29 cellular contexts compared by ENCODE assay signal in the genomic region with DNA sequence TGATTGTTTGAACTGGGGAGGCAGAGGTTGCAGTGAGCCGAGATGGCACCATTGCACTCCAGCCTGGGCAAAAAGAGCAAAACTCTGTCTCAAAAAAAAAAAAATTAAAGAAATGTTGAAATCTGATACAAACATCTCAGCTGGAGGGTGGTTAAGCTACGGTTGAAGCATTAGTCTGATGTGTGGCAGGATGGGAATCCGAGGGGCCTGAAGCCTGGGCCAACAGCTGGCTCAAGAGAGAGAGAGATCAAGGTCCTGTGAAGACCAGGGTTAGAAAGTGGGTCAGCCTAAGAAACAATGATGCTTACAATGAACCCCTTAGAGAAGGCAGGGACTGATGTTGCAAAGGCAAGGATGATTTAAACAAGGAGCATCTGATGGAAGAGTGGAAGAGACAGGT.
DNase-seq lines count a peak whose midpoint lies in the region; TF ChIP-seq lines count a peak whose summit lies in the region.
"Had no signal": no experiment of that assay in that cellular context is flagged by ENCODE, and none has a peak within 500 bp of the region (broad histone marks: within the 10 kb centered on the region; RNA-seq: fewer than 3 reads in every experiment).

No MANE protein-coding gene starts in this region.

- intact Hi-C loops in CD14-positive monocyte (cut with micrococcal nuclease) = loop anchor here in 1 of 2 donors (5.0 kb wide), 1 partner anchor 35 kb away; no protein-coding TSS in a partner anchor

- no peaks in the 10 kb centered on the region for H3K79me2 ChIP-seq in osteoblast (ENCODE audit: insufficient read depth, low read length)

- no peaks in the 10 kb centered on the region for H4K20me1 ChIP-seq in osteoblast (ENCODE audit: insufficient read depth, low read length)
- H4K20me1 ChIP-seq: BLaER1 treated with 17β-estradiol and CSF1 and Interleukin-3, amounts not matched to agents 10 nM and 100 nM had no signal

- H3K27ac ChIP-seq in SJCRH30 (no peak overlapping the region), osteoblast (ENCODE audit: low read depth, low read length) (peak overlapping the region; percentile 94)
- H3K27ac ChIP-seq: BLaER1 treated with 17β-estradiol and CSF1 and Interleukin-3, amounts not matched to agents 10 nM and 100 nM; cardiac muscle cell; neutrophil; right lobe of liver; transverse colon had no signal

- TF ChIP-seq CTCF in CD14-positive monocyte (IDR thresholded peaks at IDR 0.05) (no peak), osteoblast (IDR thresholded peaks at IDR 0.05; ENCODE audit: extremely low read depth, low read depth, low read length) (no peak)

- no peak overlapping the region for H2AFZ ChIP-seq in osteoblast (ENCODE audit: low read length)

- peak overlapping the region in 5 of 7 donors; percentile 3 to 80 (median 71) for H3K27ac Mint-ChIP-seq in CD14-positive monocyte
- no peak overlapping the region for H3K27ac Mint-ChIP-seq in immature natural killer cell
- H3K27ac Mint-ChIP-seq: activated naive CD4-positive, alpha-beta T cell treated with anti-CD3 and anti-CD28 coated beads, Interleukin-2, amount 50 U/mL, for 72 hours; progenitor cell of endocrine pancreas had no signal

- H3K27me3 Mint-ChIP-seq in CD14-positive monocyte (ENCODE audit: low read depth in 3 of 3) (peaks cover 0 to 10% (median 1%) of the 10 kb centered on the region in 3 donors), immature natural killer cell (ENCODE audit: low read depth in 3 of 3) (peaks cover 0 to 3% (median 0%) of the 10 kb centered on the region in 3 donors)
- H3K27me3 Mint-ChIP-seq: activated B cell treated with CpG ODN at 0.5 μM for 24 hours, memory B cell, naive B cell, progenitor cell of endocrine pancreas had no signal

- no peak overlapping the region for H3K4me3 Mint-ChIP-seq in CD14-positive monocyte
- H3K4me3 Mint-ChIP-seq in immature natural killer cell = no peak overlapping the region
- H3K4me3 Mint-ChIP-seq: memory B cell; stimulated activated effector memory CD8-positive, alpha-beta T cell treated with anti-CD3 and anti-CD28 coated beads, Interleukin-12 subunit alpha, Interleukin-12 subunit beta, amount 100 ng/mL, for 72 hours had no signal

- DNase-seq in CD14-positive monocyte (ENCODE audit: low spot score) (no peak), SJCRH30 (peak; percentile 64 to 81), fibroblast of gingiva (ENCODE audit: low read depth) (peak; percentile 35), osteoblast (ENCODE audit: insufficient read length, low spot score, missing footprints) (no peak), immature natural killer cell (no peak), NCI-H187 (lab: John Stamatoyannopoulos, UW) (no peak), NOMO-1 (lab: John Stamatoyannopoulos, UW; ENCODE audit: unreplicated experiment in 2 of 2) (no peak), HT-29 (ENCODE audit: low spot score) (no peak)
- DNase-seq: activated B cell treated with CpG ODN at 0.5 μM for 24 hours; activated CD4-positive, alpha-beta T cell treated with anti-CD3 and anti-CD28 coated beads, Interleukin-2, amount 50 U/mL, for 1 hour; activated effector memory CD4-positive, alpha-beta T cell treated with Interleukin-2 at 50 U/mL for 16 hours; activated T-cell treated with anti-CD3 and anti-CD28 coated beads, Interleukin-2, amount 50 U/mL, for 1 hour; anterior cingulate cortex; effector memory CD4-positive, alpha-beta T cell; hippocampal formation; naive B cell; NCI-H446; NCI-H748 treated with DMSO at 0.1 percent for 48 hours; right lobe of liver; transverse colon had no signal

- no peaks in the 10 kb centered on the region for H3K27me3 ChIP-seq in SJCRH30
- no peaks in the 10 kb centered on the region for H3K27me3 ChIP-seq in osteoblast (ENCODE audit: insufficient read depth, low read length)
- H3K27me3 ChIP-seq: BLaER1 treated with 17β-estradiol and CSF1 and Interleukin-3, amounts not matched to agents 10 nM and 100 nM; esophagus muscularis mucosa; neutrophil; right lobe of liver; transverse colon had no signal

- H3K9me3 ChIP-seq in SJCRH30 (replicated peaks) (no peaks in the 10 kb centered on the region), osteoblast (ENCODE audit: low read depth, low read length) (no peaks in the 10 kb centered on the region)
- H3K9me3 ChIP-seq: BLaER1 treated with 17β-estradiol and CSF1 and Interleukin-3, amounts not matched to agents 10 nM and 100 nM; esophagus muscularis mucosa; neutrophil; right lobe of liver; transverse colon had no signal

- H3K36me3 ChIP-seq in SJCRH30 (no peaks in the 10 kb centered on the region), osteoblast (ENCODE audit: insufficient read depth, low read length) (no peaks in the 10 kb centered on the region)
- H3K36me3 ChIP-seq: BLaER1 treated with 17β-estradiol and CSF1 and Interleukin-3, amounts not matched to agents 10 nM and 100 nM; cardiac muscle cell; esophagus muscularis mucosa; neutrophil; right lobe of liver; transverse colon had no signal

- no peak overlapping the region for H3K4me2 ChIP-seq in osteoblast (ENCODE audit: insufficient read depth, low read length)

- H3K4me1 Mint-ChIP-seq in CD14-positive monocyte (peaks cover 70% of the 10 kb centered on the region), immature natural killer cell (peaks cover 26 to 33% of the 10 kb centered on the region in 2 donors)

- peaks cover 0 to 3% of the 10 kb centered on the region in 2 donors for H3K36me3 Mint-ChIP-seq in CD14-positive monocyte
- H3K36me3 Mint-ChIP-seq in immature natural killer cell = no peaks in the 10 kb centered on the region
- H3K36me3 Mint-ChIP-seq: activated naive CD4-positive, alpha-beta T cell treated with anti-CD3 and anti-CD28 coated beads, Interleukin-2, amount 50 U/mL, for 72 hours; memory B cell; naive B cell; stimulated activated effector memory CD8-positive, alpha-beta T cell treated with anti-CD3 and anti-CD28 coated beads, Interleukin-12 subunit alpha, Interleukin-12 subunit beta, amount 100 ng/mL, for 72 hours had no signal

- H3K4me3 ChIP-seq in SJCRH30 = no peak overlapping the region
- H3K4me3 ChIP-seq in osteoblast (ENCODE audit: insufficient read depth, low read length) = no peak overlapping the region
- H3K4me3 ChIP-seq: BLaER1 treated with 17β-estradiol and CSF1 and Interleukin-3, amounts not matched to agents 10 nM and 100 nM; cardiac muscle cell; coronary artery; esophagus muscularis mucosa; right lobe of liver; transverse colon had no signal

- peaks cover 15% of the 10 kb centered on the region for H3K4me1 ChIP-seq in SJCRH30
- peaks cover 80% of the 10 kb centered on the region for H3K4me1 ChIP-seq in osteoblast (ENCODE audit: insufficient read depth, low read length)
- H3K4me1 ChIP-seq: right lobe of liver had no signal

- no peaks in the 10 kb centered on the region for H3K9me3 Mint-ChIP-seq in CD14-positive monocyte
- H3K9me3 Mint-ChIP-seq in immature natural killer cell = peaks cover 0 to 2% (median 0%) of the 10 kb centered on the region in 6 donors
- H3K9me3 Mint-ChIP-seq: activated B cell treated with CpG ODN at 0.5 μM for 24 hours; activated naive CD4-positive, alpha-beta T cell treated with anti-CD3 and anti-CD28 coated beads, Interleukin-2, amount 50 U/mL, for 72 hours; memory B cell; stimulated activated effector memory CD8-positive, alpha-beta T cell treated with anti-CD3 and anti-CD28 coated beads, Interleukin-12 subunit alpha, Interleukin-12 subunit beta, amount 100 ng/mL, for 72 hours had no signal

Comparison
In these comparisons a context has a peak if more than half of its experiments do, and no peak if none do; other contexts are left out.
1. DNase-seq: peak in SJCRH30 (2 of 2) and fibroblast of gingiva (single experiment); none in CD14-positive monocyte (single experiment), osteoblast (single experiment), immature natural killer cell (0 of 3), NCI-H187 (0 of 2), NOMO-1 (0 of 2) and HT-29 (single experiment).
2. H3K27ac Mint-ChIP-seq: peak in CD14-positive monocyte (5 of 7); none in immature natural killer cell (0 of 6).